In the genomic region with DNA sequence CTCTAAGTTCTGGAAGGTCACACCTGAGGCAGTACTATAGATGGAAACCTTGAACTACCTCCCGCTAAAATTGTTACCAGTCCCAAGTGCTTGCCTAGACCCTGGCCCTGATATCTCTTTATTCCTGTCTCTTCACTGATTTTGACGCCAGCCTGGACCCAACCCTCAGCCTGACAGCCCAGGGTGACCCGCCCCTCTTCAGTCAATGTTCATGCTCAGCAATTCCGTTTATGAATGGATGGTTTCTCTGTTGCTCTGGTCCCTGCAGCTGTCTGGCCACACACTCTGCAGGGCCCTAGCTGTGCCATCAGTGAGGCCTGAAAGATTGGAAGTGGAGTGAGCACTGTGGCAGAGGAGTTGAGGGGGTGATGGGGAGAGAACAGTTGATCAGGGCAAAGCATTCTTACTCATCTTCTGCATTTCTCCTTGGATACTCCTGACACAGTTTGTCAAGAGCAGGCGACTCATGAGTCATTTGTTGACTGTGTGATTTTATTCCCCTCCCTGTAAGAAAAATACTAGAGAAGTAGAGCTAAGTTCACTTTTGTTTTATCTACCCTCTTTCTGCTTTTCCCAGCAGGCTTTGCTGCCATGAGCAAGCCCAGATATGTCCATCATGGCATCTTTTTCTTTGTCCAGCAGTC, we compare ENCODE assay signal across 2 cellular contexts.
TF ChIP-seq lines count a peak whose summit lies in the region.

No MANE protein-coding gene starts in this region.

TF ChIP-seq in A549, 52 proteins besides CTCF, POLR2A, EP300 and RAD21 (continued from another document):
- TF ChIP-seq HEYL (CRISPR knock-in tag; IDR thresholded peaks at IDR 0.05): no peak
- no peak for TF ChIP-seq ZC3H11A (IDR thresholded peaks at IDR 0.05)
- peak; percentile 58 for TF ChIP-seq FOSL2 (IDR thresholded peaks at IDR 0.05)
- TF ChIP-seq FOSL2 (CRISPR knock-in tag; IDR thresholded peaks at IDR 0.05): peak; percentile 83
- peak; percentile 20; the same call in 1 of the 3 replicates for TF ChIP-seq SMC3 (IDR thresholded peaks at IDR 0.05)
- no peak for TF ChIP-seq EHF (CRISPR knock-in tag; IDR thresholded peaks at IDR 0.05)
- peak; percentile 70; the same call in 1 of the 2 replicates for TF ChIP-seq JUNB (IDR thresholded peaks at IDR 0.05)
- TF ChIP-seq, protein P1, sequence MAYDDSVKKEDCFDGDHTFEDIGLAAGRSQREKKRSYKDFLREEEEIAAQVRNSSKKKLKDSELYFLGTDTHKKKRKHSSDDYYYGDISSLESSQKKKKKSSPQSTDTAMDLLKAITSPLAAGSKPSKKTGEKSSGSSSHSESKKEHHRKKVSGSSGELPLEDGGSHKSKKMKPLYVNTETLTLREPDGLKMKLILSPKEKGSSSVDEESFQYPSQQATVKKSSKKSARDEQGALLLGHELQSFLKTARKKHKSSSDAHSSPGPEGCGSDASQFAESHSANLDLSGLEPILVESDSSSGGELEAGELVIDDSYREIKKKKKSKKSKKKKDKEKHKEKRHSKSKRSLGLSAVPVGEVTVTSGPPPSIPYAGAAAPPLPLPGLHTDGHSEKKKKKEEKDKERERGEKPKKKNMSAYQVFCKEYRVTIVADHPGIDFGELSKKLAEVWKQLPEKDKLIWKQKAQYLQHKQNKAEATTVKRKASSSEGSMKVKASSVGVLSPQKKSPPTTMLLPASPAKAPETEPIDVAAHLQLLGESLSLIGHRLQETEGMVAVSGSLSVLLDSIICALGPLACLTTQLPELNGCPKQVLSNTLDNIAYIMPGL (CRISPR knock-in tag; IDR thresholded peaks at IDR 0.05; ENCODE audit: borderline replicate concordance): no peak
- TF ChIP-seq PBX3 (IDR thresholded peaks at IDR 0.05): no peak
- TF ChIP-seq, protein P2, sequence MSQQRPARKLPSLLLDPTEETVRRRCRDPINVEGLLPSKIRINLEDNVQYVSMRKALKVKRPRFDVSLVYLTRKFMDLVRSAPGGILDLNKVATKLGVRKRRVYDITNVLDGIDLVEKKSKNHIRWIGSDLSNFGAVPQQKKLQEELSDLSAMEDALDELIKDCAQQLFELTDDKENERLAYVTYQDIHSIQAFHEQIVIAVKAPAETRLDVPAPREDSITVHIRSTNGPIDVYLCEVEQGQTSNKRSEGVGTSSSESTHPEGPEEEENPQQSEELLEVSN (IDR thresholded peaks at IDR 0.05; ENCODE audit: borderline replicate concordance, low read depth): no peak
- no peak for TF ChIP-seq HOXB5 (CRISPR knock-in tag; IDR thresholded peaks at IDR 0.05)
- no peak for TF ChIP-seq HOXA7 (CRISPR knock-in tag; IDR thresholded peaks at IDR 0.05)
- TF ChIP-seq JUN (IDR thresholded peaks at IDR 0.05): peak in 1 of 2 experiments; percentile 38; a peak in 2 of 5 replicates
- TF ChIP-seq, protein P3, sequence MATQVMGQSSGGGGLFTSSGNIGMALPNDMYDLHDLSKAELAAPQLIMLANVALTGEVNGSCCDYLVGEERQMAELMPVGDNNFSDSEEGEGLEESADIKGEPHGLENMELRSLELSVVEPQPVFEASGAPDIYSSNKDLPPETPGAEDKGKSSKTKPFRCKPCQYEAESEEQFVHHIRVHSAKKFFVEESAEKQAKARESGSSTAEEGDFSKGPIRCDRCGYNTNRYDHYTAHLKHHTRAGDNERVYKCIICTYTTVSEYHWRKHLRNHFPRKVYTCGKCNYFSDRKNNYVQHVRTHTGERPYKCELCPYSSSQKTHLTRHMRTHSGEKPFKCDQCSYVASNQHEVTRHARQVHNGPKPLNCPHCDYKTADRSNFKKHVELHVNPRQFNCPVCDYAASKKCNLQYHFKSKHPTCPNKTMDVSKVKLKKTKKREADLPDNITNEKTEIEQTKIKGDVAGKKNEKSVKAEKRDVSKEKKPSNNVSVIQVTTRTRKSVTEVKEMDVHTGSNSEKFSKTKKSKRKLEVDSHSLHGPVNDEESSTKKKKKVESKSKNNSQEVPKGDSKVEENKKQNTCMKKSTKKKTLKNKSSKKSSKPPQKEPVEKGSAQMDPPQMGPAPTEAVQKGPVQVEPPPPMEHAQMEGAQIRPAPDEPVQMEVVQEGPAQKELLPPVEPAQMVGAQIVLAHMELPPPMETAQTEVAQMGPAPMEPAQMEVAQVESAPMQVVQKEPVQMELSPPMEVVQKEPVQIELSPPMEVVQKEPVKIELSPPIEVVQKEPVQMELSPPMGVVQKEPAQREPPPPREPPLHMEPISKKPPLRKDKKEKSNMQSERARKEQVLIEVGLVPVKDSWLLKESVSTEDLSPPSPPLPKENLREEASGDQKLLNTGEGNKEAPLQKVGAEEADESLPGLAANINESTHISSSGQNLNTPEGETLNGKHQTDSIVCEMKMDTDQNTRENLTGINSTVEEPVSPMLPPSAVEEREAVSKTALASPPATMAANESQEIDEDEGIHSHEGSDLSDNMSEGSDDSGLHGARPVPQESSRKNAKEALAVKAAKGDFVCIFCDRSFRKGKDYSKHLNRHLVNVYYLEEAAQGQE (IDR thresholded peaks at IDR 0.05): no peak
- no peak for TF ChIP-seq MAX (IDR thresholded peaks at IDR 0.05)

TF ChIP-seq in HepG2, 621 proteins besides CTCF, POLR2A, EP300 and RAD21 (continued from another document and continues in another):
- TF ChIP-seq, protein P4, sequence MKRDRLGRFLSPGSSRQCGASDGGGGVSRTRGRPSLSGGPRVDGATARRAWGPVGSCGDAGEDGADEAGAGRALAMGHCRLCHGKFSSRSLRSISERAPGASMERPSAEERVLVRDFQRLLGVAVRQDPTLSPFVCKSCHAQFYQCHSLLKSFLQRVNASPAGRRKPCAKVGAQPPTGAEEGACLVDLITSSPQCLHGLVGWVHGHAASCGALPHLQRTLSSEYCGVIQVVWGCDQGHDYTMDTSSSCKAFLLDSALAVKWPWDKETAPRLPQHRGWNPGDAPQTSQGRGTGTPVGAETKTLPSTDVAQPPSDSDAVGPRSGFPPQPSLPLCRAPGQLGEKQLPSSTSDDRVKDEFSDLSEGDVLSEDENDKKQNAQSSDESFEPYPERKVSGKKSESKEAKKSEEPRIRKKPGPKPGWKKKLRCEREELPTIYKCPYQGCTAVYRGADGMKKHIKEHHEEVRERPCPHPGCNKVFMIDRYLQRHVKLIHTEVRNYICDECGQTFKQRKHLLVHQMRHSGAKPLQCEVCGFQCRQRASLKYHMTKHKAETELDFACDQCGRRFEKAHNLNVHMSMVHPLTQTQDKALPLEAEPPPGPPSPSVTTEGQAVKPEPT (CRISPR knock-in tag; IDR thresholded peaks at IDR 0.05; ENCODE audit: low read depth): no peak
- no peak for TF ChIP-seq ZNF367 (CRISPR knock-in tag; IDR thresholded peaks at IDR 0.05; ENCODE audit: borderline replicate concordance)
- TF ChIP-seq SYNCRIP (IDR thresholded peaks at IDR 0.05; ENCODE audit: insufficient read depth, low read depth, low read length): no peak
- no peak for TF ChIP-seq JUN (CRISPR knock-in tag; IDR thresholded peaks at IDR 0.05)
- no peak for TF ChIP-seq PHF20 (CRISPR knock-in tag; IDR thresholded peaks at IDR 0.05)
- no peak for TF ChIP-seq ZNF329 (CRISPR knock-in tag; IDR thresholded peaks at IDR 0.05; ENCODE audit: low read depth)
- TF ChIP-seq, protein P5, sequence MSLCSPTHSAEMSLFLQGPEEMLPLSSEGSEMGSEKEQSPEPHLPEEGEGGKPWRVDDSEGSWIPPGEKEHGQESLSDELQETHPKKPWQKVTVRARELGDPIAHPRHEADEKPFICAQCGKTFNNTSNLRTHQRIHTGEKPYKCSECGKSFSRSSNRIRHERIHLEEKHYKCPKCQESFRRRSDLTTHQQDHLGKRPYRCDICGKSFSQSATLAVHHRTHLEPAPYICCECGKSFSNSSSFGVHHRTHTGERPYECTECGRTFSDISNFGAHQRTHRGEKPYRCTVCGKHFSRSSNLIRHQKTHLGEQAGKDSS (CRISPR knock-in tag; IDR thresholded peaks at IDR 0.05; ENCODE audit: borderline replicate concordance, low read depth): peak; percentile 83
- no peak for TF ChIP-seq ZNF574 (CRISPR knock-in tag; IDR thresholded peaks at IDR 0.05)
- no peak for TF ChIP-seq ZNF136 (CRISPR knock-in tag; IDR thresholded peaks at IDR 0.05; ENCODE audit: low read depth)
- TF ChIP-seq NR1H2 (CRISPR knock-in tag; IDR thresholded peaks at IDR 0.05; ENCODE audit: borderline replicate concordance, low read depth): no peak
- no peak for TF ChIP-seq ZBTB7A (CRISPR knock-in tag; IDR thresholded peaks at IDR 0.05)
- TF ChIP-seq TRIM24 (CRISPR knock-in tag; IDR thresholded peaks at IDR 0.05): no peak
- TF ChIP-seq ETV6 (CRISPR knock-in tag; conservative IDR thresholded peaks at IDR 0.05): no peak
- no peak for TF ChIP-seq ZNF710 (CRISPR knock-in tag; IDR thresholded peaks at IDR 0.05; ENCODE audit: borderline replicate concordance)
- peak; percentile 93 for TF ChIP-seq PPARG (CRISPR knock-in tag; conservative IDR thresholded peaks at IDR 0.05)
- TF ChIP-seq PRPF4 (IDR thresholded peaks at IDR 0.05; ENCODE audit: low read depth, low read length, poor library complexity, severe bottlenecking): no peak
- TF ChIP-seq, protein P6, sequence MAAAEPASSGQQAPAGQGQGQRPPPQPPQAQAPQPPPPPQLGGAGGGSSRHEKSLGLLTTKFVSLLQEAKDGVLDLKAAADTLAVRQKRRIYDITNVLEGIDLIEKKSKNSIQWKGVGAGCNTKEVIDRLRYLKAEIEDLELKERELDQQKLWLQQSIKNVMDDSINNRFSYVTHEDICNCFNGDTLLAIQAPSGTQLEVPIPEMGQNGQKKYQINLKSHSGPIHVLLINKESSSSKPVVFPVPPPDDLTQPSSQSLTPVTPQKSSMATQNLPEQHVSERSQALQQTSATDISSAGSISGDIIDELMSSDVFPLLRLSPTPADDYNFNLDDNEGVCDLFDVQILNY (CRISPR knock-in tag; conservative IDR thresholded peaks at IDR 0.05): no peak
- TF ChIP-seq, protein P7, sequence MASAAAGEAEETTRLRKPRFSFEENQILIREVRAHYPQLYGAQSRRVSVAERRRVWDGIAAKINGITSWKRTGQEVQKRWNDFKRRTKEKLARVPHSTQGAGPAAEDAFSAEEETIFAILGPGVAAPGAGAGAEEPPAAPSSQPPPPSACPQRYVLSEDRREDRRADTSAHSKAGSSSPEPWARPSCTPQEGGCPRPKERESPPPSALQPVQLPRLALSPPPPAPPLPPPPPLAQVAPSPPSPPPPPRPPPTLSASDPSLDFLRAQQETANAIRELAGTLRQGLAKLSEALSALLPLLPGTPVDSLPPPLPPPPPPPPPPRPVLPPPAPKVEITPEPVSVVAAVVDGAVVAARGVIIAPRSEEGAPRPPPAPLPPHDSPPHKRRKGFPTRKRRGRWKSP (CRISPR knock-in tag; IDR thresholded peaks at IDR 0.05): no peak
- TF ChIP-seq POLR2AphosphoS5 (IDR thresholded peaks at IDR 0.05; ENCODE audit: low read depth, low read length): no peak
- TF ChIP-seq, protein P8, sequence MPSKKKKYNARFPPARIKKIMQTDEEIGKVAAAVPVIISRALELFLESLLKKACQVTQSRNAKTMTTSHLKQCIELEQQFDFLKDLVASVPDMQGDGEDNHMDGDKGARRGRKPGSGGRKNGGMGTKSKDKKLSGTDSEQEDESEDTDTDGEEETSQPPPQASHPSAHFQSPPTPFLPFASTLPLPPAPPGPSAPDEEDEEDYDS (CRISPR knock-in tag; IDR thresholded peaks at IDR 0.05): no peak
- TF ChIP-seq, protein P9, sequence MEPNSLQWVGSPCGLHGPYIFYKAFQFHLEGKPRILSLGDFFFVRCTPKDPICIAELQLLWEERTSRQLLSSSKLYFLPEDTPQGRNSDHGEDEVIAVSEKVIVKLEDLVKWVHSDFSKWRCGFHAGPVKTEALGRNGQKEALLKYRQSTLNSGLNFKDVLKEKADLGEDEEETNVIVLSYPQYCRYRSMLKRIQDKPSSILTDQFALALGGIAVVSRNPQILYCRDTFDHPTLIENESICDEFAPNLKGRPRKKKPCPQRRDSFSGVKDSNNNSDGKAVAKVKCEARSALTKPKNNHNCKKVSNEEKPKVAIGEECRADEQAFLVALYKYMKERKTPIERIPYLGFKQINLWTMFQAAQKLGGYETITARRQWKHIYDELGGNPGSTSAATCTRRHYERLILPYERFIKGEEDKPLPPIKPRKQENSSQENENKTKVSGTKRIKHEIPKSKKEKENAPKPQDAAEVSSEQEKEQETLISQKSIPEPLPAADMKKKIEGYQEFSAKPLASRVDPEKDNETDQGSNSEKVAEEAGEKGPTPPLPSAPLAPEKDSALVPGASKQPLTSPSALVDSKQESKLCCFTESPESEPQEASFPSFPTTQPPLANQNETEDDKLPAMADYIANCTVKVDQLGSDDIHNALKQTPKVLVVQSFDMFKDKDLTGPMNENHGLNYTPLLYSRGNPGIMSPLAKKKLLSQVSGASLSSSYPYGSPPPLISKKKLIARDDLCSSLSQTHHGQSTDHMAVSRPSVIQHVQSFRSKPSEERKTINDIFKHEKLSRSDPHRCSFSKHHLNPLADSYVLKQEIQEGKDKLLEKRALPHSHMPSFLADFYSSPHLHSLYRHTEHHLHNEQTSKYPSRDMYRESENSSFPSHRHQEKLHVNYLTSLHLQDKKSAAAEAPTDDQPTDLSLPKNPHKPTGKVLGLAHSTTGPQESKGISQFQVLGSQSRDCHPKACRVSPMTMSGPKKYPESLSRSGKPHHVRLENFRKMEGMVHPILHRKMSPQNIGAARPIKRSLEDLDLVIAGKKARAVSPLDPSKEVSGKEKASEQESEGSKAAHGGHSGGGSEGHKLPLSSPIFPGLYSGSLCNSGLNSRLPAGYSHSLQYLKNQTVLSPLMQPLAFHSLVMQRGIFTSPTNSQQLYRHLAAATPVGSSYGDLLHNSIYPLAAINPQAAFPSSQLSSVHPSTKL (CRISPR knock-in tag; IDR thresholded peaks at IDR 0.05): peak; percentile 46; the same call in 1 of the 2 replicates
- no peak for TF ChIP-seq ELF3 (CRISPR knock-in tag; IDR thresholded peaks at IDR 0.05)
- TF ChIP-seq IRX3 (CRISPR knock-in tag; IDR thresholded peaks at IDR 0.05; ENCODE audit: borderline replicate concordance, low read depth): no peak
- TF ChIP-seq SALL2 (CRISPR knock-in tag; IDR thresholded peaks at IDR 0.05): no peak
- TF ChIP-seq HIVEP1 (CRISPR knock-in tag; IDR thresholded peaks at IDR 0.05): no peak
- no peak for TF ChIP-seq NFYC (CRISPR knock-in tag; IDR thresholded peaks at IDR 0.05)
